ENCODE assay signal across 2 cellular contexts in the genomic region with DNA sequence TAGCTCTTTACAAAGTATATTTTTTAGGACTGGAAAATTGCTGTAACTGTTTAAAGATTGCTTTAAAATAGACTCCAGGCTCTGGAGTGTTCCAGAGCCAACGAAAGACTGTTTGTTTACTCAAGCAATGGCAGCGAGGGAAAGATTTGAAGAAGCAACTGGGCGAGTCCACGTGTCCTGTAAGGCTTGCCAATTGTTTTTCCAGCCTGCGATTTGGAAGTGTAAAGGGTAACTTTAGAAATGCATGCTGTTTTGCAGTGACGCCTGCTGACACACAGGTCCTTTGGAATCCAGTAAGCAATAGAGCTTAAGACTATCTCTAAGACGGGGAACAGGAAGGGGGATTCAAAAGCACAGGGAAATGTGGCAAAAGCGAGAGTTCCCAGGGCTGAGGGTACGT.
TF ChIP-seq lines count a peak whose summit lies in the region.

No MANE protein-coding gene starts in this region.

TF ChIP-seq in H1, 55 proteins besides CTCF, POLR2A, EP300 and RAD21:
- TF ChIP-seq, protein P1, sequence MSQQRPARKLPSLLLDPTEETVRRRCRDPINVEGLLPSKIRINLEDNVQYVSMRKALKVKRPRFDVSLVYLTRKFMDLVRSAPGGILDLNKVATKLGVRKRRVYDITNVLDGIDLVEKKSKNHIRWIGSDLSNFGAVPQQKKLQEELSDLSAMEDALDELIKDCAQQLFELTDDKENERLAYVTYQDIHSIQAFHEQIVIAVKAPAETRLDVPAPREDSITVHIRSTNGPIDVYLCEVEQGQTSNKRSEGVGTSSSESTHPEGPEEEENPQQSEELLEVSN (IDR thresholded peaks at IDR 0.05), result peak; percentile 96
- TF ChIP-seq, protein P2, sequence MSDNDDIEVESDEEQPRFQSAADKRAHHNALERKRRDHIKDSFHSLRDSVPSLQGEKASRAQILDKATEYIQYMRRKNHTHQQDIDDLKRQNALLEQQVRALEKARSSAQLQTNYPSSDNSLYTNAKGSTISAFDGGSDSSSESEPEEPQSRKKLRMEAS (IDR thresholded peaks at IDR 0.05), result peak; percentile 89
- no peak for TF ChIP-seq YY1 (IDR thresholded peaks at IDR 0.05; ENCODE audit: low read depth, low read length)
- no peak for TF ChIP-seq POU5F1 (IDR thresholded peaks at IDR 0.05; ENCODE audit: low read depth, low read length)
- TF ChIP-seq GABPA (IDR thresholded peaks at IDR 0.05; ENCODE audit: borderline replicate concordance, insufficient read depth, low read length), result no peak
- TF ChIP-seq, protein P3, sequence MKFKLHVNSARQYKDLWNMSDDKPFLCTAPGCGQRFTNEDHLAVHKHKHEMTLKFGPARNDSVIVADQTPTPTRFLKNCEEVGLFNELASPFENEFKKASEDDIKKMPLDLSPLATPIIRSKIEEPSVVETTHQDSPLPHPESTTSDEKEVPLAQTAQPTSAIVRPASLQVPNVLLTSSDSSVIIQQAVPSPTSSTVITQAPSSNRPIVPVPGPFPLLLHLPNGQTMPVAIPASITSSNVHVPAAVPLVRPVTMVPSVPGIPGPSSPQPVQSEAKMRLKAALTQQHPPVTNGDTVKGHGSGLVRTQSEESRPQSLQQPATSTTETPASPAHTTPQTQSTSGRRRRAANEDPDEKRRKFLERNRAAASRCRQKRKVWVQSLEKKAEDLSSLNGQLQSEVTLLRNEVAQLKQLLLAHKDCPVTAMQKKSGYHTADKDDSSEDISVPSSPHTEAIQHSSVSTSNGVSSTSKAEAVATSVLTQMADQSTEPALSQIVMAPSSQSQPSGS (IDR thresholded peaks at IDR 0.05; ENCODE audit: low read length), result no peak
- 0 out of 4 replicates have a peak, but pooled peaks of 1 of the 2 experiments have one; percentile 33 for TF ChIP-seq SIN3A (conservative IDR thresholded peaks at IDR 0.05 in 1 of 2, IDR thresholded peaks at IDR 0.05 in 1 of 2; ENCODE audit: low read depth in 1 of 2, low read length in 2 of 2)
- TF ChIP-seq KDM4A (IDR thresholded peaks at IDR 0.05; ENCODE audit: low read depth, low read length, severe bottlenecking), result no peak
- no peak for TF ChIP-seq SIX5 (IDR thresholded peaks at IDR 0.05; ENCODE audit: low read depth, low read length)
TF ChIP-seq in H1: peak in this region for 3.

TF ChIP-seq in HepG2, 621 proteins besides CTCF, POLR2A, EP300 and RAD21:
- TF ChIP-seq SIX4 (CRISPR knock-in tag; IDR thresholded peaks at IDR 0.05) (no peak), ZMYM4 (CRISPR knock-in tag; IDR thresholded peaks at IDR 0.05) (0 out of 2 replicates have a peak, but pooled peaks have one; percentile 2), ZNF124 (CRISPR knock-in tag; IDR thresholded peaks at IDR 0.05) (no peak), HOXA3 (CRISPR knock-in tag; IDR thresholded peaks at IDR 0.05) (0 out of 2 replicates have a peak, but pooled peaks have one; percentile 11), ZNF44 (CRISPR knock-in tag; IDR thresholded peaks at IDR 0.05) (no peak), KAT8 (CRISPR knock-in tag; IDR thresholded peaks at IDR 0.05) (0 out of 2 replicates have a peak, but pooled peaks have one; percentile 2), ZFY (CRISPR knock-in tag; IDR thresholded peaks at IDR 0.05) (no peak), BRD4 (CRISPR knock-in tag; IDR thresholded peaks at IDR 0.05) (no peak), FOXA1 (IDR thresholded peaks at IDR 0.05) (no peak), FOXA1 (CRISPR knock-in tag; IDR thresholded peaks at IDR 0.05) (peak; percentile 61), SRSF1 (optimal IDR thresholded peaks at IDR 0.05; ENCODE audit: low read depth, low read length) (no peak), SMAD1 (CRISPR knock-in tag; IDR thresholded peaks at IDR 0.05; ENCODE audit: borderline replicate concordance, low read depth) (no peak), SRF (IDR thresholded peaks at IDR 0.05; ENCODE audit: low read depth, low read length) (0 out of 2 replicates have a peak, but pooled peaks have one; percentile 7), MED1 (CRISPR knock-in tag; IDR thresholded peaks at IDR 0.05) (0 out of 2 replicates have a peak, but pooled peaks have one; percentile 7)
- TF ChIP-seq, protein P4, sequence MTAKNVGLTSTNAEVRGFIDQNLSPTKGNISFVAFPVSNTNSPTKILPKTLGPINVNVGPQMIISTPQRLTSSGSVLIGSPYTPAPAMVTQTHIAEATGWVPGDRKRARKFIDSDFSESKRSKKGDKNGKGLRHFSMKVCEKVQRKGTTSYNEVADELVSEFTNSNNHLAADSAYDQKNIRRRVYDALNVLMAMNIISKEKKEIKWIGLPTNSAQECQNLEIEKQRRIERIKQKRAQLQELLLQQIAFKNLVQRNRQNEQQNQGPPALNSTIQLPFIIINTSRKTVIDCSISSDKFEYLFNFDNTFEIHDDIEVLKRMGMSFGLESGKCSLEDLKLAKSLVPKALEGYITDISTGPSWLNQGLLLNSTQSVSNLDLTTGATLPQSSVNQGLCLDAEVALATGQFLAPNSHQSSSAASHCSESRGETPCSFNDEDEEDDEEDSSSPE (CRISPR knock-in tag; IDR thresholded peaks at IDR 0.05), result no peak; the same call in 1 of the 2 replicates
- TF ChIP-seq, protein P5, sequence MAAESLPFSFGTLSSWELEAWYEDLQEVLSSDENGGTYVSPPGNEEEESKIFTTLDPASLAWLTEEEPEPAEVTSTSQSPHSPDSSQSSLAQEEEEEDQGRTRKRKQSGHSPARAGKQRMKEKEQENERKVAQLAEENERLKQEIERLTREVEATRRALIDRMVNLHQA (CRISPR knock-in tag; IDR thresholded peaks at IDR 0.05), result no peak
- TF ChIP-seq, protein P2 (IDR thresholded peaks at IDR 0.05), result peak; percentile 68
- TF ChIP-seq, protein P6, sequence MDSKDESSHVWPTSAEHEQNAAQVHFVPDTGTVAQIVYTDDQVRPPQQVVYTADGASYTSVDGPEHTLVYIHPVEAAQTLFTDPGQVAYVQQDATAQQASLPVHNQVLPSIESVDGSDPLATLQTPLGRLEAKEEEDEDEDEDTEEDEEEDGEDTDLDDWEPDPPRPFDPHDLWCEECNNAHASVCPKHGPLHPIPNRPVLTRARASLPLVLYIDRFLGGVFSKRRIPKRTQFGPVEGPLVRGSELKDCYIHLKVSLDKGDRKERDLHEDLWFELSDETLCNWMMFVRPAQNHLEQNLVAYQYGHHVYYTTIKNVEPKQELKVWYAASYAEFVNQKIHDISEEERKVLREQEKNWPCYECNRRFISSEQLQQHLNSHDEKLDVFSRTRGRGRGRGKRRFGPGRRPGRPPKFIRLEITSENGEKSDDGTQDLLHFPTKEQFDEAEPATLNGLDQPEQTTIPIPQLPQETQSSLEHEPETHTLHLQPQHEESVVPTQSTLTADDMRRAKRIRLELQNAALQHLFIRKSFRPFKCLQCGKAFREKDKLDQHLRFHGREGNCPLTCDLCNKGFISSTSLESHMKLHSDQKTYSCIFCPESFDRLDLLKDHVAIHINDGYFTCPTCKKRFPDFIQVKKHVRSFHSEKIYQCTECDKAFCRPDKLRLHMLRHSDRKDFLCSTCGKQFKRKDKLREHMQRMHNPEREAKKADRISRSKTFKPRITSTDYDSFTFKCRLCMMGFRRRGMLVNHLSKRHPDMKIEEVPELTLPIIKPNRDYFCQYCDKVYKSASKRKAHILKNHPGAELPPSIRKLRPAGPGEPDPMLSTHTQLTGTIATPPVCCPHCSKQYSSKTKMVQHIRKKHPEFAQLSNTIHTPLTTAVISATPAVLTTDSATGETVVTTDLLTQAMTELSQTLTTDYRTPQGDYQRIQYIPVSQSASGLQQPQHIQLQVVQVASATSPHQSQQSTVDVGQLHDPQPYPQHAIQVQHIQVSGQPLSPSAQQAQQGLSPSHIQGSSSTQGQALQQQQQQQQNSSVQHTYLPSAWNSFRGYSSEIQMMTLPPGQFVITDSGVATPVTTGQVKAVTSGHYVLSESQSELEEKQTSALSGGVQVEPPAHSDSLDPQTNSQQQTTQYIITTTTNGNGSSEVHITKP (CRISPR knock-in tag; IDR thresholded peaks at IDR 0.05; ENCODE audit: low read depth), result peak; percentile 14; the same call in 1 of the 2 replicates
- TF ChIP-seq, protein P7, sequence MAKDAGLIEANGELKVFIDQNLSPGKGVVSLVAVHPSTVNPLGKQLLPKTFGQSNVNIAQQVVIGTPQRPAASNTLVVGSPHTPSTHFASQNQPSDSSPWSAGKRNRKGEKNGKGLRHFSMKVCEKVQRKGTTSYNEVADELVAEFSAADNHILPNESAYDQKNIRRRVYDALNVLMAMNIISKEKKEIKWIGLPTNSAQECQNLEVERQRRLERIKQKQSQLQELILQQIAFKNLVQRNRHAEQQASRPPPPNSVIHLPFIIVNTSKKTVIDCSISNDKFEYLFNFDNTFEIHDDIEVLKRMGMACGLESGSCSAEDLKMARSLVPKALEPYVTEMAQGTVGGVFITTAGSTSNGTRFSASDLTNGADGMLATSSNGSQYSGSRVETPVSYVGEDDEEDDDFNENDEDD (CRISPR knock-in tag; IDR thresholded peaks at IDR 0.05; ENCODE audit: borderline replicate concordance), result peak; percentile 66; the same call in 1 of the 2 replicates
